ENCODE assay signal across 9 cellular contexts in genomic region chr4:186204103-186204559, GRCh38. TPM values are rescaled to one million over a fixed set of nuclear protein-coding genes. Genes with fewer than 3 reads are reported as not detected.
DNase-seq lines count a peak whose midpoint lies in the region; ATAC-seq and TF ChIP-seq lines count a peak whose summit lies in the region.
"Had no signal": no experiment of that assay in that cellular context is flagged by ENCODE, and none has a peak within 500 bp of the region (broad histone marks: within the 10 kb centered on the region; RNA-seq: fewer than 3 reads in every experiment).

No MANE protein-coding gene starts in this region.

- H2BK12ac ChIP-seq in trophoblast cell (ENCODE audit: low read length): no peak overlapping the region

- DNase-seq in GM12864 (ENCODE audit: low read depth) (no peak), Karpas-422 (peak; percentile 90), brain microvascular endothelial cell (peak; percentile 43), trophoblast cell (peak; percentile 68 to 80), GOT3 (lab: John Stamatoyannopoulos, UW) (no peak), OCI-M1 (lab: John Stamatoyannopoulos, UW) (no peak)

- no peak for TF ChIP-seq CTCF in GM12864 (IDR thresholded peaks at IDR 0.05; ENCODE audit: low read depth, low read length, missing control alignments)
- no peak for TF ChIP-seq CTCF in brain microvascular endothelial cell (IDR thresholded peaks at IDR 0.05; ENCODE audit: low read depth, low read length, missing control alignments)

- H4K20me1 ChIP-seq in Karpas-422 (ENCODE audit: insufficient read depth, low read depth, low read length): no peaks in the 10 kb centered on the region

- ATAC-seq in GM21390 (IDR thresholded peaks at IDR 0.05; ENCODE audit: unreplicated experiment): no peak
- no peak for ATAC-seq in HG03439 (IDR thresholded peaks at IDR 0.05; ENCODE audit: unreplicated experiment)

- no peak overlapping the region for H2AK5ac ChIP-seq in trophoblast cell (ENCODE audit: low read length)

- 0 out of 2 replicates have a peak, but pooled peaks cover 4% of the 10 kb centered on the region for H3K79me2 ChIP-seq in Karpas-422 (ENCODE audit: low read length)
- H3K79me2 ChIP-seq in trophoblast cell (ENCODE audit: control insufficient read depth, insufficient read depth, low read length, poor library complexity): no peaks in the 10 kb centered on the region

- H2BK5ac ChIP-seq in trophoblast cell (ENCODE audit: low read depth, low read length, poor library complexity): no peak overlapping the region

- no peak overlapping the region for H3K23ac ChIP-seq in trophoblast cell (ENCODE audit: low read length)

- H2BK120ac ChIP-seq in trophoblast cell (ENCODE audit: insufficient read depth, low read length, poor library complexity): no peak overlapping the region

- WGBS in trophoblast cell (ENCODE audit: extremely low coverage, insufficient coverage, insufficient read length): no CpG with 5 or more reads among the region's 45 CpGs

- 0 out of 2 replicates have a peak overlapping the region, but pooled peaks have one; percentile 21 for H2AFZ ChIP-seq in Karpas-422 (ENCODE audit: low read length)
- no peak overlapping the region for H2AFZ ChIP-seq in trophoblast cell (ENCODE audit: insufficient read depth, low read length, poor library complexity)

- H3K4me3 ChIP-seq in GM12864 (ENCODE audit: low read depth, low read length) (peak overlapping the region; percentile 13), Karpas-422 (ENCODE audit: low read length) (peak overlapping the region; percentile 71), brain microvascular endothelial cell (ENCODE audit: low read depth, low read length) (no peak overlapping the region), trophoblast cell (ENCODE audit: low read depth, low read length) (peak overlapping the region; percentile 37)

- H3K4me2 ChIP-seq in Karpas-422 (ENCODE audit: low read depth, low read length, poor library complexity, severe bottlenecking) (peak overlapping the region; percentile 89), trophoblast cell (ENCODE audit: low read length) (no peak overlapping the region)

- H3K9me3 ChIP-seq in Karpas-422 (ENCODE audit: low read length) (no peaks in the 10 kb centered on the region), trophoblast cell (ENCODE audit: insufficient read depth, low read depth, low read length) (peaks cover 2% of the 10 kb centered on the region)

- H4K12ac ChIP-seq in trophoblast cell (ENCODE audit: low read depth, low read length): no peak overlapping the region

- no peak overlapping the region for H3K4ac ChIP-seq in trophoblast cell (ENCODE audit: low read depth, low read length)

- H4K8ac ChIP-seq in trophoblast cell (ENCODE audit: low read depth, low read length): no peak overlapping the region

- H3K9me2 ChIP-seq in Karpas-422 (replicated peaks; ENCODE audit: insufficient read depth, low read length): no peaks in the 10 kb centered on the region

- in situ Hi-C loops in brain microvascular endothelial cell (cut with HindIII; ENCODE audit: low pct_ligation_motif_present, low sequenced_read_pairs): no loop called here

- H3K36me3 ChIP-seq in Karpas-422 (ENCODE audit: insufficient read depth, low read length) (peaks cover 13% of the 10 kb centered on the region), brain microvascular endothelial cell (replicated peaks) (no peaks in the 10 kb centered on the region), trophoblast cell (ENCODE audit: control insufficient read depth in 1 of 2, insufficient read depth in 2 of 2, low read length in 2 of 2) (no peaks in the 10 kb centered on the region)

- H3K27ac ChIP-seq in Karpas-422 (ENCODE audit: low read length) (peak overlapping the region; percentile 91), brain microvascular endothelial cell (peak overlapping the region; percentile 69), trophoblast cell (ENCODE audit: low read depth, low read length) (no peak overlapping the region)

- H4K91ac ChIP-seq in trophoblast cell (ENCODE audit: low read depth, low read length): no peak overlapping the region

- H3K9ac ChIP-seq in Karpas-422 (ENCODE audit: low read length) (peak overlapping the region; percentile 76), trophoblast cell (ENCODE audit: low read length) (no peak overlapping the region)

- H3K27me3 ChIP-seq in Karpas-422 (ENCODE audit: low read length) (no peaks in the 10 kb centered on the region), brain microvascular endothelial cell (replicated peaks) (no peaks in the 10 kb centered on the region), trophoblast cell (ENCODE audit: insufficient read depth, low read length) (no peaks in the 10 kb centered on the region)

- H3K18ac ChIP-seq in trophoblast cell (ENCODE audit: low read length): no peak overlapping the region

- H3K14ac ChIP-seq in trophoblast cell (ENCODE audit: low read length): no peak overlapping the region

- H3K79me1 ChIP-seq in trophoblast cell (ENCODE audit: low read length): no peaks in the 10 kb centered on the region

- H3K4me1 ChIP-seq in Karpas-422 (ENCODE audit: low read length) (peaks cover 42% of the 10 kb centered on the region), trophoblast cell (ENCODE audit: control insufficient read depth in 1 of 2, insufficient read depth in 2 of 2, low read length in 2 of 2) (no peaks in the 10 kb centered on the region)

RNA-seq across cellular contexts. Expression of gene CYP4V2, which starts 12.8 kb away (rescaled TPM):
- 45.7 and 61.3 TPM in 2 replicates for total RNA-seq in Karpas-422 (2014; rRNA removed; shearing (Covaris generic); ENCODE audit: low replicate concordance)
- polyA plus RNA-seq in trophoblast cell (2013): 0.44 and 0.49 TPM in 2 replicates

RNA-seq across cellular contexts. Expression of gene KLKB1, which starts 23.2 kb away (rescaled TPM):
- 1.9 and 5.1 TPM in 2 replicates for total RNA-seq in Karpas-422 (2014; rRNA removed; shearing (Covaris generic); ENCODE audit: low replicate concordance)
- polyA plus RNA-seq in trophoblast cell (2013): not detected in 2 replicates
- total RNA-seq: epithelial cell of proximal tubule had no signal

Comparison
In these comparisons a context has a peak if more than half of its experiments do, and no peak if none do; other contexts are left out.
1. DNase-seq: peak in Karpas-422 (single experiment), brain microvascular endothelial cell (single experiment) and trophoblast cell (2 of 2); none in GM12864 (single experiment), GOT3 (single experiment) and OCI-M1 (single experiment).